ENCODE assay signal across 15 cellular contexts in genomic region chr11:68064876-68065275, GRCh38. TPM values are rescaled to one million over a fixed set of nuclear protein-coding genes. Genes with fewer than 3 reads are reported as not detected.
A peak's percentile ranks its signal among the peaks of the same experiment; 100 is the strongest.
DNase-seq lines count a peak whose midpoint lies in the region; ATAC-seq and TF ChIP-seq lines count a peak whose summit lies in the region.
"Had no signal": no experiment of that assay in that cellular context is flagged by ENCODE, and none has a peak within 500 bp of the region (broad histone marks: within the 10 kb centered on the region; RNA-seq: fewer than 3 reads in every experiment).

No MANE protein-coding gene starts in this region.

- CTCF ChIA-PET in activated CD8-positive, alpha-beta T cell treated with anti-CD3 and anti-CD28 coated beads for 36 hours (lab: Charles Lee), result no interaction called here

- H3K9me3 ChIP-seq in left ventricle myocardium inferior (replicated peaks), result no peaks in the 10 kb centered on the region
- H3K9me3 ChIP-seq in neutrophil, result no peaks in the 10 kb centered on the region

- POLR2A ChIA-PET in activated CD8-positive, alpha-beta T cell treated with anti-CD3 and anti-CD28 coated beads for 36 hours (lab: Charles Lee), result no interaction called here

- no peak for DNase-seq in left ventricle myocardium superior
- no peak for DNase-seq in left ventricle myocardium inferior
- no peak for DNase-seq in glutamatergic neuron
- no peak for DNase-seq in activated gamma-delta T cell (lab: John Stamatoyannopoulos, UW)
- DNase-seq in sciatic nerve (ENCODE audit: low spot score), result no peak
- no peak for DNase-seq in activated CD8-positive, alpha-beta T cell treated with anti-CD3 and anti-CD28 coated beads for 36 hours
- DNase-seq: CD4-positive, CD25-positive, alpha-beta regulatory T cell; DMS53; GF-D8 had no signal

- intact Hi-C loops in left ventricle myocardium superior (cut with micrococcal nuclease), result no loop called here
- intact Hi-C loops in left ventricle myocardium inferior (cut with micrococcal nuclease), result no loop called here
- intact Hi-C loops in sciatic nerve (cut with DNase I), result no loop called here
- intact Hi-C loops in activated CD8-positive, alpha-beta T cell treated with anti-CD3 and anti-CD28 coated beads for 36 hours (cut with micrococcal nuclease), result no loop called here

- H3K27ac ChIP-seq in left ventricle myocardium inferior (replicated peaks), result no peak overlapping the region
- H3K27ac ChIP-seq in neutrophil, result peak overlapping the region; percentile 43
- H3K27ac ChIP-seq: 22Rv1 had no signal

- TF ChIP-seq CTCF in left ventricle myocardium inferior (IDR thresholded peaks at IDR 0.05; ENCODE audit: borderline replicate concordance) (no peak), glutamatergic neuron (IDR thresholded peaks at IDR 0.05; ENCODE audit: partially characterized antibody, unreplicated experiment) (no peak), neutrophil (IDR thresholded peaks at IDR 0.05) (no peak)
- no peak for TF ChIP-seq CTCF in activated CD8-positive, alpha-beta T cell treated with anti-CD3 and anti-CD28 coated beads for 36 hours (IDR thresholded peaks at IDR 0.05)

- H3K4me1 Mint-ChIP-seq in glutamatergic neuron (ENCODE audit: low read depth, unreplicated experiment), result peaks cover 28% of the 10 kb centered on the region
- H3K4me1 Mint-ChIP-seq in activated CD8-positive, alpha-beta T cell treated with anti-CD3 and anti-CD28 coated beads for 36 hours (ENCODE audit: low read depth), result no peaks in the 10 kb centered on the region
- H3K4me1 Mint-ChIP-seq: CD4-positive, CD25-positive, alpha-beta regulatory T cell; IgD-negative memory B cell had no signal

- H3K27me3 Mint-ChIP-seq in glutamatergic neuron (ENCODE audit: unreplicated experiment), result peaks cover 4% of the 10 kb centered on the region
- H3K27me3 Mint-ChIP-seq in activated CD8-positive, alpha-beta T cell treated with anti-CD3 and anti-CD28 coated beads for 36 hours, result no peaks in the 10 kb centered on the region
- H3K27me3 Mint-ChIP-seq: CD4-positive, CD25-positive, alpha-beta regulatory T cell; IgD-negative memory B cell had no signal

- ATAC-seq in left ventricle myocardium superior, result peak; percentile 17
- ATAC-seq in HG02973 (IDR thresholded peaks at IDR 0.05; ENCODE audit: unreplicated experiment), result no peak
- no peak for ATAC-seq in sciatic nerve
- ATAC-seq in activated CD8-positive, alpha-beta T cell treated with anti-CD3 and anti-CD28 coated beads for 36 hours, result no peak
- ATAC-seq: HCT116 had no signal

- peaks cover 12% of the 10 kb centered on the region for H3K4me1 ChIP-seq in left ventricle myocardium inferior
- peaks cover 11 to 13% of the 10 kb centered on the region in 2 experiments for H3K4me1 ChIP-seq in neutrophil (ENCODE audit: control insufficient read depth in 1 of 2, insufficient read depth in 1 of 2, low read depth in 1 of 2, low read length in 1 of 2)

- peaks cover 9% of the 10 kb centered on the region for H3K36me3 Mint-ChIP-seq in glutamatergic neuron (ENCODE audit: unreplicated experiment)
- peaks cover 32% of the 10 kb centered on the region for H3K36me3 Mint-ChIP-seq in activated CD8-positive, alpha-beta T cell treated with anti-CD3 and anti-CD28 coated beads for 36 hours (ENCODE audit: low read depth)

- H3K27ac Mint-ChIP-seq in glutamatergic neuron (ENCODE audit: unreplicated experiment), result peak overlapping the region; percentile 64
- no peak overlapping the region for H3K27ac Mint-ChIP-seq in activated CD8-positive, alpha-beta T cell treated with anti-CD3 and anti-CD28 coated beads for 36 hours

- H3K9me3 Mint-ChIP-seq in glutamatergic neuron (ENCODE audit: unreplicated experiment), result peaks cover 8% of the 10 kb centered on the region
- H3K9me3 Mint-ChIP-seq in activated CD8-positive, alpha-beta T cell treated with anti-CD3 and anti-CD28 coated beads for 36 hours, result no peaks in the 10 kb centered on the region
- H3K9me3 Mint-ChIP-seq: CD4-positive, CD25-positive, alpha-beta regulatory T cell; IgD-negative memory B cell had no signal

- no peak overlapping the region for H3K4me3 Mint-ChIP-seq in glutamatergic neuron (ENCODE audit: unreplicated experiment)
- H3K4me3 Mint-ChIP-seq in activated CD8-positive, alpha-beta T cell treated with anti-CD3 and anti-CD28 coated beads for 36 hours, result no peak overlapping the region
- H3K4me3 Mint-ChIP-seq: CD4-positive, CD25-positive, alpha-beta regulatory T cell; IgD-negative memory B cell had no signal

- H3K4me3 ChIP-seq in left ventricle myocardium inferior (no peak overlapping the region), neutrophil (ENCODE audit: low read depth in 1 of 2, low read length in 1 of 2) (no peak overlapping the region)

- H3K36me3 ChIP-seq in left ventricle myocardium inferior, result peaks cover 87% of the 10 kb centered on the region
- H3K36me3 ChIP-seq in neutrophil, result peaks cover 55% of the 10 kb centered on the region

- no peaks in the 10 kb centered on the region for H3K27me3 ChIP-seq in left ventricle myocardium inferior (ENCODE audit: low read depth)
- H3K27me3 ChIP-seq in neutrophil, result no peaks in the 10 kb centered on the region

RNA-seq across cellular contexts. Expression of gene TCIRG1, which starts 26.1 kb away (rescaled TPM):
- 25.8 TPM for total RNA-seq in left ventricle myocardium superior
- total RNA-seq in left ventricle myocardium inferior, result 23.4 TPM
- 47.2 TPM for total RNA-seq in glutamatergic neuron (ENCODE audit: unreplicated experiment)
- total RNA-seq in sciatic nerve, result 128 TPM
- 100 to 1,000 TPM; 129 to 138 TPM for total RNA-seq in activated CD8-positive, alpha-beta T cell treated with anti-CD3 and anti-CD28 coated beads for 36 hours

RNA-seq across cellular contexts. Expression of gene NDUFS8, which starts 34.4 kb away (rescaled TPM):
- total RNA-seq in left ventricle myocardium superior, result 514 TPM
- total RNA-seq in left ventricle myocardium inferior, result 436 TPM
- 136 TPM for total RNA-seq in glutamatergic neuron (ENCODE audit: unreplicated experiment)
- total RNA-seq in sciatic nerve, result 63.9 TPM
- 100 to 1,000 TPM; 105 to 109 TPM for total RNA-seq in activated CD8-positive, alpha-beta T cell treated with anti-CD3 and anti-CD28 coated beads for 36 hours

RNA-seq across cellular contexts. Expression of gene ALDH3B1, which starts 54.7 kb away (rescaled TPM):
- total RNA-seq in left ventricle myocardium superior (4.9 TPM), left ventricle myocardium inferior (3.7 TPM), glutamatergic neuron (ENCODE audit: unreplicated experiment) (0.22 TPM), sciatic nerve (46.7 TPM)
- under 1 TPM; 0.09 to 0.11 TPM for total RNA-seq in activated CD8-positive, alpha-beta T cell treated with anti-CD3 and anti-CD28 coated beads for 36 hours
- total RNA-seq: A673; CD4-positive, CD25-positive, alpha-beta regulatory T cell had no signal

RNA-seq across cellular contexts. Expression of gene CHKA, which starts 56.3 kb away (rescaled TPM):
- total RNA-seq in left ventricle myocardium superior, result 10.6 TPM
- total RNA-seq in left ventricle myocardium inferior, result 8.7 TPM
- 74.1 TPM for total RNA-seq in glutamatergic neuron (ENCODE audit: unreplicated experiment)
- total RNA-seq in sciatic nerve, result 38.0 TPM
- total RNA-seq in activated CD8-positive, alpha-beta T cell treated with anti-CD3 and anti-CD28 coated beads for 36 hours, result 10 to 100 TPM; 15.8 to 16.7 TPM
